ENCODE assay signal across 28 cellular contexts in genomic region chr1:97826820-97827219, GRCh38.
A peak's percentile ranks its signal among the peaks of the same experiment; 100 is the strongest.
DNase-seq lines count a peak whose midpoint lies in the region; ATAC-seq and TF ChIP-seq lines count a peak whose summit lies in the region.
"Had no signal": no experiment of that assay in that cellular context is flagged by ENCODE, and none has a peak within 500 bp of the region (broad histone marks: within the 10 kb centered on the region; RNA-seq: fewer than 3 reads in every experiment).

No MANE protein-coding gene starts in this region.

- no peak for TF ChIP-seq CTCF in glutamatergic neuron (IDR thresholded peaks at IDR 0.05; ENCODE audit: partially characterized antibody, unreplicated experiment)

- H3K27ac Mint-ChIP-seq in glutamatergic neuron (ENCODE audit: unreplicated experiment) (peak overlapping the region; percentile 59), T-helper 17 cell (no peak overlapping the region)
- H3K27ac Mint-ChIP-seq: activated CD8-positive, alpha-beta memory T cell treated with anti-CD3 and anti-CD28 coated beads, Interleukin-2, amount 10 ng/mL, durations not matched to agents 7 days and 5 days; CD8-positive, alpha-beta T cell; natural killer cell had no signal

- H3K27me3 Mint-ChIP-seq in glutamatergic neuron (ENCODE audit: unreplicated experiment) (peaks cover 1% of the 10 kb centered on the region), T-helper 17 cell (no peaks in the 10 kb centered on the region)
- H3K27me3 Mint-ChIP-seq: activated CD8-positive, alpha-beta memory T cell treated with anti-CD3 and anti-CD28 coated beads, Interleukin-2, amount 10 ng/mL, durations not matched to agents 7 days and 5 days had no signal

- H3K36me3 Mint-ChIP-seq in glutamatergic neuron (ENCODE audit: unreplicated experiment): no peaks in the 10 kb centered on the region
- H3K36me3 Mint-ChIP-seq in T-helper 17 cell (ENCODE audit: low read depth): peaks cover 7% of the 10 kb centered on the region
- H3K36me3 Mint-ChIP-seq: natural killer cell had no signal

- peaks cover 4% of the 10 kb centered on the region for H3K9me3 Mint-ChIP-seq in glutamatergic neuron (ENCODE audit: unreplicated experiment)
- H3K9me3 Mint-ChIP-seq: CD8-positive, alpha-beta T cell; natural killer cell had no signal

- DNase-seq in NCI-H1092 treated with DMSO at 0.1 percent for 48 hours (lab: John Stamatoyannopoulos, UW) (peak; percentile 30), NCI-H1092 (lab: John Stamatoyannopoulos, UW) (no peak), NCI-H128 (lab: John Stamatoyannopoulos, UW; ENCODE audit: unreplicated experiment) (peak; percentile 16), NCI-H2227 (lab: John Stamatoyannopoulos, UW; ENCODE audit: unreplicated experiment) (peak; percentile 52), glutamatergic neuron (no peak), T-helper 1 cell (no peak), T-helper 17 cell (no peak)
- DNase-seq: activated CD4-positive, alpha-beta T cell treated with anti-CD3 and anti-CD28 coated beads, Interleukin-2, amount 50 U/mL, for 1 hour; activated CD8-positive, alpha-beta memory T cell treated with anti-CD3 and anti-CD28 coated beads, Interleukin-2, amount 10 ng/mL, durations not matched to agents 7 days and 5 days; activated naive CD4-positive, alpha-beta T cell treated with anti-CD3 and anti-CD28 coated beads, Interleukin-2, amount 50 U/mL, for 16 hours; CD8-positive, alpha-beta T cell; DND-41; gastrocnemius medialis; hippocampal formation; left ventricle myocardium inferior; midbrain; natural killer cell; retina; RPMI8226; small intestine; stimulated activated CD4-positive, alpha-beta T cell treated with anti-CD3 and anti-CD28 coated beads, Interleukin-1b, Interleukin-23, amount 100 ng/mL, for 48 hours; T-helper 9 cell; trophoblast cell; WERI-Rb-1 had no signal

- peak overlapping the region; percentile 41 for H3K4me3 Mint-ChIP-seq in glutamatergic neuron (ENCODE audit: unreplicated experiment)
- no peak overlapping the region for H3K4me3 Mint-ChIP-seq in T-helper 17 cell
- H3K4me3 Mint-ChIP-seq: activated CD8-positive, alpha-beta memory T cell treated with anti-CD3 and anti-CD28 coated beads, Interleukin-2, amount 10 ng/mL, durations not matched to agents 7 days and 5 days; CD8-positive, alpha-beta T cell; natural killer cell had no signal

- no peaks in the 10 kb centered on the region for H3K9me3 ChIP-seq in T-helper 17 cell (ENCODE audit: control insufficient read depth, low read length, poor library complexity, severe bottlenecking)
- H3K9me3 ChIP-seq: esophagus muscularis mucosa, gastrocnemius medialis, HAP-1, left ventricle myocardium inferior had no signal

- ATAC-seq in GM19351 (IDR thresholded peaks at IDR 0.05; ENCODE audit: unreplicated experiment) (no peak), T-helper 17 cell (no peak)
- ATAC-seq: activated CD8-positive, alpha-beta memory T cell treated with anti-CD3 and anti-CD28 coated beads, Interleukin-2, amount 10 ng/mL, durations not matched to agents 7 days and 5 days; CD8-positive, alpha-beta T cell; gastrocnemius medialis; GM12878; natural killer cell had no signal

- H3K4me1 Mint-ChIP-seq in glutamatergic neuron (ENCODE audit: low read depth, unreplicated experiment): peaks cover 28% of the 10 kb centered on the region
- H3K4me1 Mint-ChIP-seq in T-helper 17 cell: peaks cover 6% of the 10 kb centered on the region
- H3K4me1 Mint-ChIP-seq: activated CD8-positive, alpha-beta memory T cell treated with anti-CD3 and anti-CD28 coated beads, Interleukin-2, amount 10 ng/mL, durations not matched to agents 7 days and 5 days had no signal

Comparison
In these comparisons a context has a peak if more than half of its experiments do, and no peak if none do; other contexts are left out.
1. DNase-seq: peak in NCI-H1092 treated with DMSO at 0.1 percent for 48 hours (single experiment), NCI-H128 (single experiment) and NCI-H2227 (single experiment); none in NCI-H1092 (single experiment), glutamatergic neuron (single experiment), T-helper 1 cell (0 of 5) and T-helper 17 cell (0 of 3).